ENCODE assay signal across 11 cellular contexts in the genomic region with DNA sequence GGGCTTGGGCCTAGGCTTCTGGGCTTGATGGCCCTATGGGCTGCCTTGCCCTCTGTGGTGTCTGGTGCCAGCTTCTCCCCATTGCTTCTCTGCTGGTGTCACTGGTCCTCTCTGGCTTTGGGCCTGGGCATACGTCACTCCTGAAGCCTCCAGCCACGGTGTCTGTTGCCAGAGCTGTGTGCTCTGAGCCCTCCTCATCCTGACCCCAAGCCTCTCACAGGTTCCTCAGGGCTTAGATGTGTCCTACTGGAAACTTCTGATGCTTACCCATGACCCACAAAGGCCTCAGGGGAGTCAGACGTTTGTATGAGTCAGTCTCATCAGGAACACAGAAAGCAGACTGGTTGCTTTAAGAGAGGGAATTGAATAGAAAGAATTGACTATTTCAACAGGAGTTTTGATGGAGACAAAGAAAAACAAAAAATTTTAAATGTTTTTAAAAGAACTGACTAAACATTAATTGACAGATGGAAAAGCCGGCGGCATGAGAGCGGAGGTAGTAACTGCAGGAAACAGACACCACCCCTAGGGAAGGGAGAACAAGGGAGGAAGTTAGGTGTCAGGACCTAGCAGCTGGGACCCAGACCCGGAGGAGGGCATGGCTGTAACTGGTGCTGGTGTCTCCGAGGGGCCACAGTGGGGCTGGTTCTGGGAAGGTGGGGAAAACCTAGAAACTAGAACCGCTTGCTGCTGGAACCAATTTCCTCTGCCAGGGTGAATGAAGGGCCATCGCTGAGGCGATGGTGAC. TPM values are rescaled to one million over a fixed set of nuclear protein-coding genes. Genes with fewer than 3 reads are reported as not detected.
DNase-seq lines count a peak whose midpoint lies in the region; ATAC-seq and TF ChIP-seq lines count a peak whose summit lies in the region.
"Had no signal": no experiment of that assay in that cellular context is flagged by ENCODE, and none has a peak within 500 bp of the region (broad histone marks: within the 10 kb centered on the region; RNA-seq: fewer than 3 reads in every experiment).

No MANE protein-coding gene starts in this region.

- CTCF ChIA-PET in activated naive CD4-positive, alpha-beta T cell treated with anti-CD3 and anti-CD28 coated beads for 36 hours (lab: Charles Lee) = no interaction called here

- no peaks in the 10 kb centered on the region for H3K36me3 Mint-ChIP-seq in mesothelial cell of epicardium
- no peaks in the 10 kb centered on the region for H3K36me3 Mint-ChIP-seq in activated CD4-positive, alpha-beta T cell treated with anti-CD3 and anti-CD28 coated beads, Interleukin-2, amount 10 ng/mL, durations not matched to agents 24 days and 14 days (ENCODE audit: low read depth)
- H3K36me3 Mint-ChIP-seq in activated naive CD4-positive, alpha-beta T cell treated with anti-CD3 and anti-CD28 coated beads for 36 hours (ENCODE audit: low read depth) = no peaks in the 10 kb centered on the region
- H3K36me3 Mint-ChIP-seq: CD4-positive, CD25-positive, alpha-beta regulatory T cell had no signal

- peaks cover 37% of the 10 kb centered on the region for H3K4me1 Mint-ChIP-seq in mesothelial cell of epicardium
- no peaks in the 10 kb centered on the region for H3K4me1 Mint-ChIP-seq in activated CD4-positive, alpha-beta T cell treated with anti-CD3 and anti-CD28 coated beads, Interleukin-2, amount 10 ng/mL, durations not matched to agents 24 days and 14 days
- H3K4me1 Mint-ChIP-seq in activated naive CD4-positive, alpha-beta T cell treated with anti-CD3 and anti-CD28 coated beads for 36 hours (ENCODE audit: low read depth) = peaks cover 2% of the 10 kb centered on the region
- H3K4me1 Mint-ChIP-seq: CD4-positive, CD25-positive, alpha-beta regulatory T cell had no signal

- peak; percentile 50 for DNase-seq in AG08396 (ENCODE audit: low spot score)
- peak; percentile 97 for DNase-seq in M059J (ENCODE audit: low read depth)
- peak; percentile 67 for DNase-seq in dermis blood vessel endothelial cell
- DNase-seq in mesothelial cell of epicardium (ENCODE audit: low spot score in 2 of 2, unreplicated experiment in 2 of 2) = no peak
- no peak for DNase-seq in COLO668 (lab: John Stamatoyannopoulos, UW; ENCODE audit: unreplicated experiment)
- no peak for DNase-seq in activated CD4-positive, alpha-beta T cell treated with anti-CD3 and anti-CD28 coated beads, Interleukin-2, amount 10 ng/mL, durations not matched to agents 24 days and 14 days
- no peak for DNase-seq in activated naive CD4-positive, alpha-beta T cell treated with anti-CD3 and anti-CD28 coated beads for 36 hours
- DNase-seq: activated naive CD4-positive, alpha-beta T cell treated with anti-CD3 and anti-CD28 coated beads, Interleukin-2, amount 50 U/mL, for 16 hours; CD4-positive, CD25-positive, alpha-beta regulatory T cell; NCI-H1930 had no signal

- no peak overlapping the region for H3K4me3 Mint-ChIP-seq in mesothelial cell of epicardium
- no peak overlapping the region for H3K4me3 Mint-ChIP-seq in activated CD4-positive, alpha-beta T cell treated with anti-CD3 and anti-CD28 coated beads, Interleukin-2, amount 10 ng/mL, durations not matched to agents 24 days and 14 days
- no peak overlapping the region for H3K4me3 Mint-ChIP-seq in activated naive CD4-positive, alpha-beta T cell treated with anti-CD3 and anti-CD28 coated beads for 36 hours
- H3K4me3 Mint-ChIP-seq: CD4-positive, CD25-positive, alpha-beta regulatory T cell had no signal

- TF ChIP-seq CTCF in mesothelial cell of epicardium (IDR thresholded peaks at IDR 0.05; ENCODE audit: unreplicated experiment) = no peak

- H3K9me3 Mint-ChIP-seq in mesothelial cell of epicardium = no peaks in the 10 kb centered on the region
- no peaks in the 10 kb centered on the region for H3K9me3 Mint-ChIP-seq in activated CD4-positive, alpha-beta T cell treated with anti-CD3 and anti-CD28 coated beads, Interleukin-2, amount 10 ng/mL, durations not matched to agents 24 days and 14 days
- H3K9me3 Mint-ChIP-seq in activated naive CD4-positive, alpha-beta T cell treated with anti-CD3 and anti-CD28 coated beads for 36 hours = no peaks in the 10 kb centered on the region
- H3K9me3 Mint-ChIP-seq: CD4-positive, CD25-positive, alpha-beta regulatory T cell had no signal

- no peak for ATAC-seq in GM21526 (IDR thresholded peaks at IDR 0.05; ENCODE audit: low FRiP score, unreplicated experiment)

- peak overlapping the region; percentile 81 for H3K27ac Mint-ChIP-seq in mesothelial cell of epicardium
- no peak overlapping the region for H3K27ac Mint-ChIP-seq in activated CD4-positive, alpha-beta T cell treated with anti-CD3 and anti-CD28 coated beads, Interleukin-2, amount 10 ng/mL, durations not matched to agents 24 days and 14 days
- no peak overlapping the region for H3K27ac Mint-ChIP-seq in activated naive CD4-positive, alpha-beta T cell treated with anti-CD3 and anti-CD28 coated beads for 36 hours
- H3K27ac Mint-ChIP-seq: CD4-positive, CD25-positive, alpha-beta regulatory T cell had no signal

- intact Hi-C loops in activated CD4-positive, alpha-beta T cell treated with anti-CD3 and anti-CD28 coated beads, Interleukin-2, amount 10 ng/mL, durations not matched to agents 24 days and 14 days (cut with micrococcal nuclease) = no loop called here
- intact Hi-C loops in activated naive CD4-positive, alpha-beta T cell treated with anti-CD3 and anti-CD28 coated beads for 36 hours (cut with micrococcal nuclease) = no loop called here

- no peaks in the 10 kb centered on the region for H3K27me3 Mint-ChIP-seq in mesothelial cell of epicardium (ENCODE audit: low read depth)
- H3K27me3 Mint-ChIP-seq in activated CD4-positive, alpha-beta T cell treated with anti-CD3 and anti-CD28 coated beads, Interleukin-2, amount 10 ng/mL, durations not matched to agents 24 days and 14 days = peaks cover 5% of the 10 kb centered on the region
- no peaks in the 10 kb centered on the region for H3K27me3 Mint-ChIP-seq in activated naive CD4-positive, alpha-beta T cell treated with anti-CD3 and anti-CD28 coated beads for 36 hours (ENCODE audit: low read depth)
- H3K27me3 Mint-ChIP-seq: CD4-positive, CD25-positive, alpha-beta regulatory T cell had no signal

RNA-seq across cellular contexts. Expression of a gene that starts 39.9 kb away (rescaled TPM):
- total RNA-seq in M059J (2014; rRNA removed; shearing (Covaris generic)) = 3.5 and 8.3 TPM in 2 replicates
- total RNA-seq in dermis blood vessel endothelial cell = 3.9 and 8.0 TPM in 2 replicates
- total RNA-seq in mesothelial cell of epicardium = 14.2 to 14.6 TPM (median 14.4 TPM) in 3 replicates
- 5.5 and 6.0 TPM in 2 replicates for total RNA-seq in activated CD4-positive, alpha-beta T cell treated with anti-CD3 and anti-CD28 coated beads, Interleukin-2, amount 10 ng/mL, durations not matched to agents 24 days and 14 days
- 1 to 10 TPM; 2.4 TPM for total RNA-seq in activated naive CD4-positive, alpha-beta T cell treated with anti-CD3 and anti-CD28 coated beads for 36 hours

Comparison
In these comparisons a context has a peak if more than half of its experiments do, and no peak if none do; other contexts are left out.
1. DNase-seq: peak in AG08396 (single experiment), M059J (single experiment) and dermis blood vessel endothelial cell (single experiment); none in mesothelial cell of epicardium (0 of 2), COLO668 (single experiment), activated CD4-positive, alpha-beta T cell treated with anti-CD3 and anti-CD28 coated beads, Interleukin-2, amount 10 ng/mL, durations not matched to agents 24 days and 14 days (single experiment) and activated naive CD4-positive, alpha-beta T cell treated with anti-CD3 and anti-CD28 coated beads for 36 hours (single experiment).